23 cellular contexts compared by ENCODE assay signal in genomic region chr13:74667656-74668055, GRCh38.
A peak's percentile ranks its signal among the peaks of the same experiment; 100 is the strongest.
DNase-seq lines count a peak whose midpoint lies in the region; ATAC-seq and TF ChIP-seq lines count a peak whose summit lies in the region.
"Had no signal": no experiment of that assay in that cellular context is flagged by ENCODE, and none has a peak within 500 bp of the region (broad histone marks: within the 10 kb centered on the region; RNA-seq: fewer than 3 reads in every experiment).

No MANE protein-coding gene starts in this region.

- no CpG with 5 or more reads among the region's 3 CpGs for WGBS in neuronal stem cell (ENCODE audit: extremely low coverage in 2 of 2, insufficient read length in 2 of 2, insufficient replicate concordance in 1 of 2), 2 donors

- no peak overlapping the region for H2AK5ac ChIP-seq in neuronal stem cell (ENCODE audit: low read depth, low read length)

- no peaks in the 10 kb centered on the region for H3K36me3 ChIP-seq in neuronal stem cell (replicated peaks in 1 of 2; ENCODE audit: control insufficient read depth in 2 of 2, insufficient read depth in 2 of 2, low read length in 2 of 2)
- H3K36me3 ChIP-seq: BE2C, BLaER1 had no signal

- H3K4me1 ChIP-seq in neuronal stem cell (ENCODE audit: control insufficient read depth in 2 of 2, insufficient read depth in 1 of 2, low read depth in 1 of 2, low read length in 2 of 2) = no peaks in the 10 kb centered on the region
- H3K4me1 ChIP-seq: BLaER1 had no signal

- no peak overlapping the region for H3K9ac ChIP-seq in neuronal stem cell (ENCODE audit: low read depth, low read length, poor library complexity)
- H3K9ac ChIP-seq: BLaER1 had no signal

- peak overlapping the region; percentile 24 for H2AFZ ChIP-seq in neuronal stem cell (ENCODE audit: low read length)

- no peaks in the 10 kb centered on the region for H3K27me3 ChIP-seq in neuronal stem cell (ENCODE audit: control insufficient read depth in 3 of 3, insufficient read depth in 3 of 3, low read depth in 1 of 3, low read length in 3 of 3)
- H3K27me3 ChIP-seq: BE2C, BLaER1 had no signal

- no peak overlapping the region for H3K4me3 ChIP-seq in epithelial cell of esophagus (ENCODE audit: low read length)
- no peak overlapping the region for H3K4me3 ChIP-seq in neuronal stem cell (ENCODE audit: low read length in 2 of 2)
- H3K4me3 ChIP-seq: BLaER1, GM12878 had no signal

- H3K14ac ChIP-seq in neuronal stem cell (ENCODE audit: low read length) = no peak overlapping the region

- H3K23ac ChIP-seq in neuronal stem cell (ENCODE audit: low read depth, low read length, poor library complexity) = no peak overlapping the region

- no peak for TF ChIP-seq CTCF in epithelial cell of esophagus (IDR thresholded peaks at IDR 0.05; ENCODE audit: insufficient read depth, low read depth, low read length, missing control alignments)

- H3K9me3 ChIP-seq in neuronal stem cell (replicated peaks in 1 of 2; ENCODE audit: control insufficient read depth in 2 of 2, insufficient read depth in 1 of 2, low read depth in 1 of 2, low read length in 2 of 2) = peaks cover 0 to 5% of the 10 kb centered on the region in 2 donors
- H3K9me3 ChIP-seq: BE2C, BLaER1 had no signal

- DNase-seq in NCI-H82 (lab: John Stamatoyannopoulos, UW) = peak; percentile 22
- no peak for DNase-seq in NCI-H82 treated with DMSO at 0.1 percent for 48 hours (lab: John Stamatoyannopoulos, UW; ENCODE audit: unreplicated experiment)
- DNase-seq in epithelial cell of esophagus (ENCODE audit: low read depth) = peak; percentile 64
- DNase-seq in neuronal stem cell (ENCODE audit: low spot score) = no peak
- DNase-seq in NCI-H2029 treated with DMSO at 0.1 percent for 48 hours (lab: John Stamatoyannopoulos, UW) = no peak
- DNase-seq: 8988T; ACHN; BE2C; C1 segment of cervical spinal cord; CD4-positive, alpha-beta memory T cell; CD4-positive, CD25-positive, alpha-beta regulatory T cell; CD8-positive, alpha-beta memory T cell; COR-L47; DMS 273 treated with DMSO at 0.1 percent for 48 hours; DMS153; DMS53; DMS79; DND-41; EL; GDM1 had no signal

- H2BK15ac ChIP-seq in neuronal stem cell (ENCODE audit: low read length) = no peak overlapping the region

- H4K8ac ChIP-seq in neuronal stem cell (ENCODE audit: low read depth, low read length) = no peak overlapping the region

- no peak overlapping the region for H4K91ac ChIP-seq in neuronal stem cell (ENCODE audit: low read depth, low read length, poor library complexity)

- no peak overlapping the region for H2BK120ac ChIP-seq in neuronal stem cell (ENCODE audit: low read depth, low read length)

- H3K4me2 ChIP-seq in neuronal stem cell (ENCODE audit: insufficient read depth, low read length, poor library complexity, severe bottlenecking) = no peak overlapping the region
- H3K4me2 ChIP-seq: BLaER1 had no signal

- ATAC-seq in HG03520 (IDR thresholded peaks at IDR 0.05; ENCODE audit: unreplicated experiment) = no peak
- ATAC-seq: GM12878 had no signal

- H2BK12ac ChIP-seq in neuronal stem cell (ENCODE audit: low read length) = no peak overlapping the region

- no peaks in the 10 kb centered on the region for H3K79me1 ChIP-seq in neuronal stem cell (ENCODE audit: low read depth, low read length)

- no peak overlapping the region for H3K27ac ChIP-seq in neuronal stem cell (replicated peaks; ENCODE audit: low read length)
- H3K27ac ChIP-seq: BLaER1 had no signal

- no peak overlapping the region for H2BK5ac ChIP-seq in neuronal stem cell (ENCODE audit: low read length)

- no peak overlapping the region for H3K4ac ChIP-seq in neuronal stem cell (ENCODE audit: low read length)

- no peak overlapping the region for H3K18ac ChIP-seq in neuronal stem cell (ENCODE audit: low read length)

Comparison
In these comparisons a context has a peak if more than half of its experiments do, and no peak if none do; other contexts are left out.
1. DNase-seq: peak in NCI-H82 (single experiment) and epithelial cell of esophagus (single experiment); none in NCI-H82 treated with DMSO at 0.1 percent for 48 hours (single experiment), neuronal stem cell (single experiment) and NCI-H2029 treated with DMSO at 0.1 percent for 48 hours (single experiment).